In the genomic region with DNA sequence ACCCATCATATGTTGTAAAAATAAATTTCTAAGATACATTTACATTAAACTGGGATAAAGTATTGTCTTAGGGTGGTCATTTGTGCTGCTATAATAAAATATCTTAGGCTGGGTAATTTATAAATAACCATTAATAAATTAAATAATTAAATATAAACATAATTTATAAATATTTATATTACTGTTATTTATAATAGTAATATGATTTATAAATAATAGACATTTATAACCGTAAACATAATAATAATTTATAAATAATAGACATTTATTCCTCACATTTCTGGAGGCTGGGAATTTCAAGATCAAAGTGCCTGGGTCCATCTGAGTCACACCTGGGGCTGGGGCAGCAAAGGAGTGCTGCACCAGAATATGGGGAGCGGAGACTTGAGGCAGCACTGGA, we compare ENCODE assay signal across 21 cellular contexts.
"Had no signal": no experiment of that assay in that cellular context is flagged by ENCODE, and none has a peak within 500 bp of the region (broad histone marks: within the 10 kb centered on the region; RNA-seq: fewer than 3 reads in every experiment).

No MANE protein-coding gene starts in this region.

- H3K36me3 Mint-ChIP-seq: mesothelial cell of epicardium, naive B cell had no signal

- H3K4me1 Mint-ChIP-seq: mesothelial cell of epicardium, naive B cell had no signal

- ATAC-seq: foreskin keratinocyte, gastrocnemius medialis, heart right ventricle, left cardiac atrium, left lung, left ventricle myocardium superior, lower lobe of right lung, mucosa of descending colon had no signal

- DNase-seq: colonic mucosa; cortex of kidney; effector memory CD4-positive, alpha-beta T cell; foreskin keratinocyte; gastrocnemius medialis; glutamatergic neuron; head of caudate nucleus; heart right ventricle; hippocampal formation; left cardiac atrium; left lung; left ventricle myocardium superior; lower lobe of right lung; mesenchymal stem cell; mucosa of descending colon; naive B cell had no signal

- H3K27me3 Mint-ChIP-seq: dendritic cell treated with granulocyte-macrophage colony-stimulating factor and Interleukin-4, amounts not matched to agents 40 ng/mL and 50 ng/mL, for 4 days; naive B cell had no signal

- H3K27ac Mint-ChIP-seq: dendritic cell treated with granulocyte-macrophage colony-stimulating factor and Interleukin-4, amounts not matched to agents 40 ng/mL and 50 ng/mL, for 4 days; mesothelial cell of epicardium; naive B cell had no signal

- H3K4me3 Mint-ChIP-seq: dendritic cell treated with granulocyte-macrophage colony-stimulating factor and Interleukin-4, amounts not matched to agents 40 ng/mL and 50 ng/mL, for 4 days; mesothelial cell of epicardium; naive B cell had no signal

- FAIRE-seq: endothelial cell of umbilical vein, islet of Langerhans, keratinocyte had no signal
